1 cellular context compared by ENCODE assay signal in genomic region chr2:24749069-24749691, GRCh38.
TF ChIP-seq lines count a peak whose summit lies in the region.

No MANE protein-coding gene starts in this region.

TF ChIP-seq in WTC11, 78 proteins besides CTCF, POLR2A, EP300 and RAD21 (continued from another document):
- TF ChIP-seq, protein P1, sequence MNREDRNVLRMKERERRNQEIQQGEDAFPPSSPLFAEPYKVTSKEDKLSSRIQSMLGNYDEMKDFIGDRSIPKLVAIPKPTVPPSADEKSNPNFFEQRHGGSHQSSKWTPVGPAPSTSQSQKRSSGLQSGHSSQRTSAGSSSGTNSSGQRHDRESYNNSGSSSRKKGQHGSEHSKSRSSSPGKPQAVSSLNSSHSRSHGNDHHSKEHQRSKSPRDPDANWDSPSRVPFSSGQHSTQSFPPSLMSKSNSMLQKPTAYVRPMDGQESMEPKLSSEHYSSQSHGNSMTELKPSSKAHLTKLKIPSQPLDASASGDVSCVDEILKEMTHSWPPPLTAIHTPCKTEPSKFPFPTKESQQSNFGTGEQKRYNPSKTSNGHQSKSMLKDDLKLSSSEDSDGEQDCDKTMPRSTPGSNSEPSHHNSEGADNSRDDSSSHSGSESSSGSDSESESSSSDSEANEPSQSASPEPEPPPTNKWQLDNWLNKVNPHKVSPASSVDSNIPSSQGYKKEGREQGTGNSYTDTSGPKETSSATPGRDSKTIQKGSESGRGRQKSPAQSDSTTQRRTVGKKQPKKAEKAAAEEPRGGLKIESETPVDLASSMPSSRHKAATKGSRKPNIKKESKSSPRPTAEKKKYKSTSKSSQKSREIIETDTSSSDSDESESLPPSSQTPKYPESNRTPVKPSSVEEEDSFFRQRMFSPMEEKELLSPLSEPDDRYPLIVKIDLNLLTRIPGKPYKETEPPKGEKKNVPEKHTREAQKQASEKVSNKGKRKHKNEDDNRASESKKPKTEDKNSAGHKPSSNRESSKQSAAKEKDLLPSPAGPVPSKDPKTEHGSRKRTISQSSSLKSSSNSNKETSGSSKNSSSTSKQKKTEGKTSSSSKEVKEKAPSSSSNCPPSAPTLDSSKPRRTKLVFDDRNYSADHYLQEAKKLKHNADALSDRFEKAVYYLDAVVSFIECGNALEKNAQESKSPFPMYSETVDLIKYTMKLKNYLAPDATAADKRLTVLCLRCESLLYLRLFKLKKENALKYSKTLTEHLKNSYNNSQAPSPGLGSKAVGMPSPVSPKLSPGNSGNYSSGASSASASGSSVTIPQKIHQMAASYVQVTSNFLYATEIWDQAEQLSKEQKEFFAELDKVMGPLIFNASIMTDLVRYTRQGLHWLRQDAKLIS (CRISPR knock-in tag; IDR thresholded peaks at IDR 0.05; ENCODE audit: borderline replicate concordance), result no peak
- TF ChIP-seq GABPB1 (CRISPR knock-in tag; IDR thresholded peaks at IDR 0.05) (no peak), ZNF423 (CRISPR knock-in tag; IDR thresholded peaks at IDR 0.05) (no peak), ZMAT4 (CRISPR knock-in tag; IDR thresholded peaks at IDR 0.05) (no peak), MYBL2 (CRISPR knock-in tag; IDR thresholded peaks at IDR 0.05) (no peak), NFYB (CRISPR knock-in tag; conservative IDR thresholded peaks at IDR 0.05; ENCODE audit: low read depth) (no peak), ZNF121 (CRISPR knock-in tag; IDR thresholded peaks at IDR 0.05) (no peak), ZNF425 (CRISPR knock-in tag; conservative IDR thresholded peaks at IDR 0.05) (no peak), CREM (CRISPR knock-in tag; IDR thresholded peaks at IDR 0.05) (no peak), IRF2 (CRISPR knock-in tag; IDR thresholded peaks at IDR 0.05; ENCODE audit: borderline replicate concordance, low read depth) (no peak), NFATC4 (CRISPR knock-in tag; IDR thresholded peaks at IDR 0.05) (no peak), ZNF532 (CRISPR knock-in tag; IDR thresholded peaks at IDR 0.05; ENCODE audit: borderline replicate concordance) (no peak), ZBTB21 (CRISPR knock-in tag; IDR thresholded peaks at IDR 0.05; ENCODE audit: borderline replicate concordance) (no peak), ETV6 (CRISPR knock-in tag; IDR thresholded peaks at IDR 0.05) (no peak), FOXP1 (CRISPR knock-in tag; IDR thresholded peaks at IDR 0.05; ENCODE audit: borderline replicate concordance) (no peak)
- TF ChIP-seq, protein P2, sequence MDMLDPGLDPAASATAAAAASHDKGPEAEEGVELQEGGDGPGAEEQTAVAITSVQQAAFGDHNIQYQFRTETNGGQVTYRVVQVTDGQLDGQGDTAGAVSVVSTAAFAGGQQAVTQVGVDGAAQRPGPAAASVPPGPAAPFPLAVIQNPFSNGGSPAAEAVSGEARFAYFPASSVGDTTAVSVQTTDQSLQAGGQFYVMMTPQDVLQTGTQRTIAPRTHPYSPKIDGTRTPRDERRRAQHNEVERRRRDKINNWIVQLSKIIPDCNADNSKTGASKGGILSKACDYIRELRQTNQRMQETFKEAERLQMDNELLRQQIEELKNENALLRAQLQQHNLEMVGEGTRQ (CRISPR knock-in tag; IDR thresholded peaks at IDR 0.05), result no peak
- TF ChIP-seq, protein P3, sequence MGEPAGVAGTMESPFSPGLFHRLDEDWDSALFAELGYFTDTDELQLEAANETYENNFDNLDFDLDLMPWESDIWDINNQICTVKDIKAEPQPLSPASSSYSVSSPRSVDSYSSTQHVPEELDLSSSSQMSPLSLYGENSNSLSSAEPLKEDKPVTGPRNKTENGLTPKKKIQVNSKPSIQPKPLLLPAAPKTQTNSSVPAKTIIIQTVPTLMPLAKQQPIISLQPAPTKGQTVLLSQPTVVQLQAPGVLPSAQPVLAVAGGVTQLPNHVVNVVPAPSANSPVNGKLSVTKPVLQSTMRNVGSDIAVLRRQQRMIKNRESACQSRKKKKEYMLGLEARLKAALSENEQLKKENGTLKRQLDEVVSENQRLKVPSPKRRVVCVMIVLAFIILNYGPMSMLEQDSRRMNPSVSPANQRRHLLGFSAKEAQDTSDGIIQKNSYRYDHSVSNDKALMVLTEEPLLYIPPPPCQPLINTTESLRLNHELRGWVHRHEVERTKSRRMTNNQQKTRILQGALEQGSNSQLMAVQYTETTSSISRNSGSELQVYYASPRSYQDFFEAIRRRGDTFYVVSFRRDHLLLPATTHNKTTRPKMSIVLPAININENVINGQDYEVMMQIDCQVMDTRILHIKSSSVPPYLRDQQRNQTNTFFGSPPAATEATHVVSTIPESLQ (CRISPR knock-in tag; IDR thresholded peaks at IDR 0.05), result no peak
